In the genomic region with DNA sequence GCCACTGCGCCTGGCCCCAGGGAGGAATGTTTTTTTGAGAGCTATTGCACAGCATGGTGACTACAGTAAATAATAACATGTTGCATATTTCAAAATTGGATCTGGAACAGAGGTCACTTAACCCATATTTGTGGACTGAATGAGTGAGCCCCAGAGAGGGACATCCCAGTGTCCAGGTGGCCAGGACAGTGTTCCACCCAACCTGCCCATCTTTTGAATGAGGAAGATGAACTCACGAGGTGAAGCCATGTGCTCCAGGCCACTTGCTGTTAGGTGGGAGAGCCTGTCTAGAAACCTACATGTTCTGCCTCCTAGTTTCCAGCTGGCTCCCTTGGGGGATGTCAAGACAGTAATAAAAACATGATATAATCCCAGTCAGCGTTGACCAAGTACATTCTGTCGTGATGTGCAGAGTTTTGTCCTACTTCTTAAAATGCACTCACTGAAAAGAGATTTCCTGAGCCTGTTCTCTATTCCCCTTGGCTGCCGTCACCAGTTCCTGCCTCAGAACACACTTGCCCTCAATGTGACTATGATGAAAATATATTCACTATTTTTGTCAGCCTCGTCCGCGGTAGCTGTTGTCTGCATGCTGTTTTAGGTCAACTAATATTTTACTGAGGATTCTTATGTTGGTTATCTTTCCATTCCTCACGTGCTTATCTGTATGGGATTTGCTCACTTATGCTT, we compare ENCODE assay signal across 21 cellular contexts. TPM values are rescaled to one million over a fixed set of nuclear protein-coding genes. Genes with fewer than 3 reads are reported as not detected.
DNase-seq lines count a peak whose midpoint lies in the region; ATAC-seq and TF ChIP-seq lines count a peak whose summit lies in the region.
"Had no signal": no experiment of that assay in that cellular context is flagged by ENCODE, and none has a peak within 500 bp of the region (broad histone marks: within the 10 kb centered on the region; RNA-seq: fewer than 3 reads in every experiment).

No MANE protein-coding gene starts in this region.

- ATAC-seq in heart left ventricle (peak; percentile 13 to 62 (median 28)), left cardiac atrium (no peak), sciatic nerve (peak; percentile 18), HG03521 (IDR thresholded peaks at IDR 0.05; ENCODE audit: unreplicated experiment) (no peak), GM21360 (IDR thresholded peaks at IDR 0.05; ENCODE audit: unreplicated experiment) (no peak)
- ATAC-seq: A549; activated naive CD4-positive, alpha-beta T cell treated with anti-CD3 and anti-CD28 coated beads, Interleukin-2, amount 50 U/mL, for 72 hours; naive thymus-derived CD8-positive, alpha-beta T cell; upper lobe of right lung had no signal

- H3K36me3 Mint-ChIP-seq in T-helper 2 cell treated with Interferon-gamma antibody and Interleukin-4, amounts not matched to agents 5 μg/mL and 100 μg/mL, for 36 hours (ENCODE audit: low read depth), result no peaks in the 10 kb centered on the region
- peaks cover 0 to 14% (median 0%) of the 10 kb centered on the region in 3 donors for H3K36me3 Mint-ChIP-seq in CD8-positive, alpha-beta memory T cell

- POLR2A ChIA-PET in CD8-positive, alpha-beta memory T cell (lab: Charles Lee), result no interaction called here

- peaks cover 1% of the 10 kb centered on the region for H3K27me3 Mint-ChIP-seq in T-helper 2 cell treated with Interferon-gamma antibody and Interleukin-4, amounts not matched to agents 5 μg/mL and 100 μg/mL, for 36 hours (ENCODE audit: low read depth)
- H3K27me3 Mint-ChIP-seq in CD8-positive, alpha-beta memory T cell, result peaks cover 9 to 17% of the 10 kb centered on the region in 2 donors

- H3K27ac Mint-ChIP-seq in T-helper 2 cell treated with Interferon-gamma antibody and Interleukin-4, amounts not matched to agents 5 μg/mL and 100 μg/mL, for 36 hours, result no peak overlapping the region
- no peak overlapping the region for H3K27ac Mint-ChIP-seq in CD8-positive, alpha-beta memory T cell
- H3K27ac Mint-ChIP-seq: activated naive CD4-positive, alpha-beta T cell treated with anti-CD3 and anti-CD28 coated beads, Interleukin-2, amount 50 U/mL, for 72 hours; naive thymus-derived CD8-positive, alpha-beta T cell had no signal

- H3K4me1 Mint-ChIP-seq in T-helper 2 cell treated with Interferon-gamma antibody and Interleukin-4, amounts not matched to agents 5 μg/mL and 100 μg/mL, for 36 hours (ENCODE audit: low read depth), result no peaks in the 10 kb centered on the region
- peaks cover 0 to 8% (median 7%) of the 10 kb centered on the region in 3 donors for H3K4me1 Mint-ChIP-seq in CD8-positive, alpha-beta memory T cell

- H3K9me3 ChIP-seq in heart left ventricle (peaks cover 0 to 9% (median 0%) of the 10 kb centered on the region in 12 donors), left ventricle myocardium inferior (replicated peaks) (peaks cover 9% of the 10 kb centered on the region)
- no peaks in the 10 kb centered on the region for H3K9me3 ChIP-seq in CD8-positive, alpha-beta memory T cell (ENCODE audit: low read length)
- H3K9me3 ChIP-seq: A549, upper lobe of right lung had no signal

- H3K27me3 ChIP-seq in heart left ventricle (no peaks in the 10 kb centered on the region), left ventricle myocardium inferior (ENCODE audit: low read depth) (no peaks in the 10 kb centered on the region)
- no peaks in the 10 kb centered on the region for H3K27me3 ChIP-seq in CD8-positive, alpha-beta memory T cell (ENCODE audit: insufficient read depth, low read length, poor library complexity, severe bottlenecking)
- H3K27me3 ChIP-seq: brain microvascular endothelial cell, upper lobe of right lung had no signal

- DNase-seq in heart left ventricle, result peak in 1 of 5 donors; percentile 28
- no peak for DNase-seq in left cardiac atrium
- DNase-seq in left ventricle myocardium inferior, result no peak
- DNase-seq in sciatic nerve (ENCODE audit: low spot score), result no peak
- no peak for DNase-seq in T-helper 2 cell treated with Interferon-gamma antibody and Interleukin-4, amounts not matched to agents 5 μg/mL and 100 μg/mL, for 36 hours (ENCODE audit: low spot score)
- DNase-seq in CD8-positive, alpha-beta memory T cell, result no peak
- DNase-seq: brain microvascular endothelial cell; C1 segment of cervical spinal cord; cortex of kidney; foreskin melanocyte; naive thymus-derived CD8-positive, alpha-beta T cell; NCI-H1092 treated with DMSO at 0.1 percent for 48 hours; NCI-H510A; stimulated activated CD4-positive, alpha-beta T cell treated with anti-CD3 and anti-CD28 coated beads, Interleukin-2, amount 100 ng/mL, for 24 hours; stimulated activated naive CD4-positive, alpha-beta T cell; upper lobe of right lung had no signal

- no peak overlapping the region for H3K4me3 ChIP-seq in heart left ventricle
- no peak overlapping the region for H3K4me3 ChIP-seq in left ventricle myocardium inferior
- no peak overlapping the region for H3K4me3 ChIP-seq in CD8-positive, alpha-beta memory T cell (ENCODE audit: low read length)
- H3K4me3 ChIP-seq: A549, upper lobe of right lung had no signal

- H3K4me1 ChIP-seq in heart left ventricle (peaks cover 23 to 89% (median 77%) of the 10 kb centered on the region in 12 donors), left ventricle myocardium inferior (peaks cover 94% of the 10 kb centered on the region)
- no peaks in the 10 kb centered on the region for H3K4me1 ChIP-seq in CD8-positive, alpha-beta memory T cell (ENCODE audit: insufficient read depth, low read length)

- H3K4me3 Mint-ChIP-seq in T-helper 2 cell treated with Interferon-gamma antibody and Interleukin-4, amounts not matched to agents 5 μg/mL and 100 μg/mL, for 36 hours, result no peak overlapping the region
- no peak overlapping the region for H3K4me3 Mint-ChIP-seq in CD8-positive, alpha-beta memory T cell
- H3K4me3 Mint-ChIP-seq: naive thymus-derived CD8-positive, alpha-beta T cell had no signal

- peaks cover 19% of the 10 kb centered on the region for H3K9me3 Mint-ChIP-seq in T-helper 2 cell treated with Interferon-gamma antibody and Interleukin-4, amounts not matched to agents 5 μg/mL and 100 μg/mL, for 36 hours
- H3K9me3 Mint-ChIP-seq in CD8-positive, alpha-beta memory T cell, result peaks cover 6 to 21% (median 17%) of the 10 kb centered on the region in 5 donors

- 21 to 35% (median 26%) methylated on average over 8 to 9 of the region's 9 CpGs for WGBS in heart left ventricle, 4 donors

- TF ChIP-seq POLR2A in heart left ventricle (IDR thresholded peaks at IDR 0.05), result no peak

- intact Hi-C loops in heart left ventricle (cut with DNase I), result no loop called here
- intact Hi-C loops in left cardiac atrium (cut with DNase I), result no loop called here
- intact Hi-C loops in left ventricle myocardium inferior (cut with micrococcal nuclease), result no loop called here
- intact Hi-C loops in sciatic nerve (cut with DNase I), result no loop called here

- no peak for TF ChIP-seq CTCF in heart left ventricle (IDR thresholded peaks at IDR 0.05)
- TF ChIP-seq CTCF in left ventricle myocardium inferior (IDR thresholded peaks at IDR 0.05; ENCODE audit: borderline replicate concordance), result no peak

- no peaks in the 10 kb centered on the region for H3K36me3 ChIP-seq in heart left ventricle
- H3K36me3 ChIP-seq in left ventricle myocardium inferior, result no peaks in the 10 kb centered on the region
- H3K36me3 ChIP-seq in CD8-positive, alpha-beta memory T cell (ENCODE audit: insufficient read depth, low read length), result no peaks in the 10 kb centered on the region
- H3K36me3 ChIP-seq: brain microvascular endothelial cell, upper lobe of right lung had no signal

- CTCF ChIA-PET in CD8-positive, alpha-beta memory T cell (lab: Charles Lee), result no interaction called here

- peak overlapping the region in 9 of 12 donors; percentile 9 to 69 (median 30) for H3K27ac ChIP-seq in heart left ventricle
- H3K27ac ChIP-seq in left ventricle myocardium inferior (replicated peaks), result peak overlapping the region; percentile 66
- no peak overlapping the region for H3K27ac ChIP-seq in CD8-positive, alpha-beta memory T cell (ENCODE audit: low read depth, low read length)
- H3K27ac ChIP-seq: A549, brain microvascular endothelial cell, RWPE1, upper lobe of right lung had no signal

RNA-seq across cellular contexts. Expression of gene TSPAN9, which starts 25.7 kb away (rescaled TPM):
- total RNA-seq in heart left ventricle (100 to 1,000 TPM in 8 of 9 donors, 10 to 100 TPM in 1; 70.0 to 387 (median 158) TPM), left cardiac atrium (100 to 1,000 TPM; 125 to 201 TPM), left ventricle myocardium inferior (305 TPM), sciatic nerve (37.5 TPM)
- 100 to 1,000 TPM; 109 to 120 TPM for polyA plus RNA-seq in heart left ventricle
- total RNA-seq in CD8-positive, alpha-beta memory T cell, result under 1 TPM; 0.33 to 0.79 TPM
- polyA plus RNA-seq in CD8-positive, alpha-beta memory T cell, result not detected
- polyA plus RNA-seq: naive thymus-derived CD8-positive, alpha-beta T cell had no signal

Comparison
In these comparisons a context has a peak if more than half of its experiments do, and no peak if none do; other contexts are left out.
1. ATAC-seq: peak in heart left ventricle (4 of 4) and sciatic nerve (single experiment); none in left cardiac atrium (0 of 2), HG03521 (single experiment) and GM21360 (single experiment).
2. RNA of gene TSPAN9, which starts 25.7 kb away (total RNA-seq): 305 TPM in left ventricle myocardium inferior (single experiment), 125 to 201 TPM in left cardiac atrium, 70.0 to 387 TPM in heart left ventricle and 37.5 TPM in sciatic nerve (single experiment); 0.33 to 0.79 TPM in CD8-positive, alpha-beta memory T cell; every median in the first group is over 10 times any median in the second.